2 cellular contexts compared by ENCODE assay signal in the genomic region with DNA sequence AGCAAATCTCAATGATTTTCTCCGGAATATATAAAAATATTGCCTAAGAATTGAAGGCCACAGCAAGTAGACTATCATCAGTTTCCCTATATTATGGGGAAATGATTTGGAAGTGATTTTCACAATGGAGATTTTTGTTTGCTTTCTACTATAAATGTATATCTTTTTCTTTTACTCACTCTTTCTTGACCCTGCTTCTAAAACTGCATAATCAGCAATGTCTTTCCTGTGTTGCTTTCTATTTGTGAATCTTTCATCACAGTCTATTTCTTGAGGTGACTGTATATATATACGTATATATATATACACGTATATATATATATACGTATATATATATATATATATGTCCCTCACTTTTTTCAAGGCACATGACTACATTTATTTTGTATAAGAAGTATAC.
A peak's percentile ranks its signal among the peaks of the same experiment; 100 is the strongest.
TF ChIP-seq lines count a peak whose summit lies in the region.

No MANE protein-coding gene starts in this region.

TF ChIP-seq in IMR-90, 13 proteins besides CTCF, POLR2A, EP300 and RAD21:
- TF ChIP-seq RCOR1 (IDR thresholded peaks at IDR 0.05; ENCODE audit: insufficient replicate concordance, low read length) (no peak), SMC3 (IDR thresholded peaks at IDR 0.05; ENCODE audit: low read depth, low read length) (no peak), RFX5 (IDR thresholded peaks at IDR 0.05; ENCODE audit: low read depth, low read length) (no peak), MAFK (IDR thresholded peaks at IDR 0.05; ENCODE audit: low read depth, low read length) (peak; percentile 43; the same call in 1 of the 2 replicates)
TF ChIP-seq in IMR-90: peak in this region for 1.

TF ChIP-seq in K562, 482 proteins besides CTCF, POLR2A, EP300 and RAD21:
- TF ChIP-seq ZNF316 (IDR thresholded peaks at IDR 0.05) (peak; percentile 16; the same call in 1 of the 2 replicates), TAF15 (IDR thresholded peaks at IDR 0.05; ENCODE audit: low read depth, low read length) (no peak)
TF ChIP-seq in K562: peak in this region for 1.
